ENCODE assay signal across 8 cellular contexts in the genomic region with DNA sequence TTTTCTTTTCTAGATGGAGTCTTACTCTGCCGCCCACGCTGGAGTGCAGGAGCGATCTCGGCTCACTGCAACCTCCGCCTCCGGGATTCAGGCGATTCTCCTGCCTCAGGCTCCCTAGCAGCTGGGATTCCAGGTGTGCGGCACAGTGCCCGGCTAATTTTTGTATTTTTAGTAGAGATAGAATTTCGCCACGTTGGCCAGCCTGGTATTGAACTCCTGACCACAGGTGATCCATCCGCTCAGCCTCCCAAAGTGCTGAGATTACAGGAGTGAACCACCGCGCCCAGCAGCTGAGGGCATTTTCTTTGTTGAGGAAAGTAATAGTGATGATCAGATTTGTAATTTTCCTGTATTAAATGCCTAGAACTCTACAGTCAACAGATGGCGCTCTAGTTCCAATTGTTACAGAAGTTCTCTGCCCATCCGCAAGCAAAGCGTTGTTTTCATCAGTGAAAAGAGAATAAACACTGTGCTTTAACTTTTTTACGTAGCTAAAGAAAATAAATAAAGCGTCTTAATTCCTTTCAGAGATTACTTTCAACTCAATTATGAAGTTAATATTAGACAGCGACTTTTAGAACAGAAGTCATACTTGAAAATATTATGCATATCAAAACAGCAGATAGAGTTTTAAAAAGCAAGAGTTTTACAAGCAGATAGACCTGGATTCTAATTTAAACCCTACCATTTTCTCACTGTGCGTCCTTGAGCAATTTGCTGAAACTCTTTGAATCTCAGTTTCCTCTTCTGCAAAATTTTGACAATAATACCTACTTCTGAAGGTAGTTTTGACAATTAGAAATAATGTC.
DNase-seq lines count a peak whose midpoint lies in the region; ATAC-seq lines count a peak whose summit lies in the region.

No MANE protein-coding gene starts in this region.

- intact Hi-C loops in activated CD4-positive, alpha-beta T cell treated with anti-CD3 and anti-CD28 coated beads, Interleukin-2, amount 10 ng/mL, durations not matched to agents 24 days and 14 days (cut with micrococcal nuclease), result loop anchor here (1.0 to 10.0 kb wide), 3 partner anchors 512 to 1088 kb away; a partner anchor contains a TSS

- ATAC-seq in HG03103 (IDR thresholded peaks at IDR 0.05; ENCODE audit: low read depth, unreplicated experiment), result peak; percentile 43

- no peaks in the 10 kb centered on the region for H3K9me3 Mint-ChIP-seq in activated CD4-positive, alpha-beta T cell treated with anti-CD3 and anti-CD28 coated beads, Interleukin-2, amount 10 ng/mL, durations not matched to agents 24 days and 14 days

- H3K36me3 Mint-ChIP-seq in activated CD4-positive, alpha-beta T cell treated with anti-CD3 and anti-CD28 coated beads, Interleukin-2, amount 10 ng/mL, durations not matched to agents 24 days and 14 days (ENCODE audit: low read depth), result peaks cover 2% of the 10 kb centered on the region

- peak overlapping the region; percentile 48 for H3K4me3 Mint-ChIP-seq in activated CD4-positive, alpha-beta T cell treated with anti-CD3 and anti-CD28 coated beads, Interleukin-2, amount 10 ng/mL, durations not matched to agents 24 days and 14 days

- peaks cover 14% of the 10 kb centered on the region for H3K27me3 Mint-ChIP-seq in activated CD4-positive, alpha-beta T cell treated with anti-CD3 and anti-CD28 coated beads, Interleukin-2, amount 10 ng/mL, durations not matched to agents 24 days and 14 days

- H3K4me1 Mint-ChIP-seq in activated CD4-positive, alpha-beta T cell treated with anti-CD3 and anti-CD28 coated beads, Interleukin-2, amount 10 ng/mL, durations not matched to agents 24 days and 14 days, result peaks cover 12% of the 10 kb centered on the region

- H3K27ac Mint-ChIP-seq in activated CD4-positive, alpha-beta T cell treated with anti-CD3 and anti-CD28 coated beads, Interleukin-2, amount 10 ng/mL, durations not matched to agents 24 days and 14 days, result no peak overlapping the region

- DNase-seq in stimulated activated CD4-positive, alpha-beta T cell treated with anti-CD3 and anti-CD28 coated beads, Interleukin-2, amount 100 ng/mL, for 4 hours (ENCODE audit: low read depth), result peak; percentile 27
- DNase-seq in stimulated activated CD4-positive, alpha-beta T cell treated with anti-CD3 and anti-CD28 coated beads, Interleukin-4, amount 100 ng/mL, for 1 hour, result no peak
- peak; percentile 69 to 81 for DNase-seq in NCI-H446 (lab: John Stamatoyannopoulos, UW)
- DNase-seq in activated CD4-positive, alpha-beta T cell treated with anti-CD3 and anti-CD28 coated beads, Interleukin-2, amount 10 ng/mL, durations not matched to agents 24 days and 14 days, result peak; percentile 86
- peak; percentile 61 for DNase-seq in foreskin melanocyte
- DNase-seq in non-pigmented ciliary epithelial cell (ENCODE audit: low read depth), result peak; percentile 46
- DNase-seq in NK-92 treated with Interleukin-12 subunit alpha and Interleukin-12 subunit beta, amount 100 ng/mL, for 24 hours (lab: John Stamatoyannopoulos, UW), result no peak

Comparison
In these comparisons a context has a peak if more than half of its experiments do, and no peak if none do; other contexts are left out.
1. DNase-seq: peak in stimulated activated CD4-positive, alpha-beta T cell treated with anti-CD3 and anti-CD28 coated beads, Interleukin-2, amount 100 ng/mL, for 4 hours (single experiment), NCI-H446 (2 of 2), activated CD4-positive, alpha-beta T cell treated with anti-CD3 and anti-CD28 coated beads, Interleukin-2, amount 10 ng/mL, durations not matched to agents 24 days and 14 days (single experiment), foreskin melanocyte (single experiment) and non-pigmented ciliary epithelial cell (single experiment); none in stimulated activated CD4-positive, alpha-beta T cell treated with anti-CD3 and anti-CD28 coated beads, Interleukin-4, amount 100 ng/mL, for 1 hour (single experiment) and NK-92 treated with Interleukin-12 subunit alpha and Interleukin-12 subunit beta, amount 100 ng/mL, for 24 hours (single experiment).